In the genomic region with DNA sequence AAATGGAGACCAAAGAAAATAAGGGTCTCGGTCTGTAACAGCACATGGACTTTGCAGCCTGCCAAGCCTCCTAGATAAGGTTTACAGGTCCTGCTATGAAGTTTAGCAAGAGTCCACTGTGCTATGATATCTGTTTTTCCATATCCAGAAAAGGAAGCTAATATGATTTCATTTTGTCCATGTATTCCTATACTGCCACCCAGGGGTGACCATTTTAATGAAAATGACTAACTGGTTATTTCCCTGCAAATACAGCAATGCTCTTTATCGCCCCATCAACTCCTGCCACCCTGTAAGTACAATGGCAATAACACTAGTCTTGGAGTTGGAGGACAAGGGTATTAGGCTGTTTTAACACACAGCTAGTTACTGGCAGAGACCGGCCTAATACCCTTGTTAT, we compare ENCODE assay signal across 1 cellular context.
TF ChIP-seq lines count a peak whose summit lies in the region.

No MANE protein-coding gene starts in this region.

TF ChIP-seq in WTC11, 78 proteins besides CTCF, POLR2A, EP300 and RAD21 (continued from another document):
- TF ChIP-seq ZNF281 (CRISPR knock-in tag; IDR thresholded peaks at IDR 0.05): no peak
